2 cellular contexts compared by ENCODE assay signal in genomic region chr3:30683769-30684168, GRCh38.
TF ChIP-seq lines count a peak whose summit lies in the region.

No MANE protein-coding gene starts in this region.

TF ChIP-seq in SK-N-SH, 30 proteins besides CTCF, POLR2A, EP300 and RAD21 (continued from another document):
- TF ChIP-seq MAX (IDR thresholded peaks at IDR 0.05; ENCODE audit: low read depth): no peak
- TF ChIP-seq YY1 (IDR thresholded peaks at IDR 0.05; ENCODE audit: low read depth): no peak
- TF ChIP-seq MXI1 (IDR thresholded peaks at IDR 0.05; ENCODE audit: low read depth, low read length): no peak
- TF ChIP-seq SIN3A (IDR thresholded peaks at IDR 0.05; ENCODE audit: borderline replicate concordance, low read depth, low read length): no peak
- TF ChIP-seq ELF1 (IDR thresholded peaks at IDR 0.05): no peak
- TF ChIP-seq JUND (IDR thresholded peaks at IDR 0.05): no peak

TF ChIP-seq in SK-N-SH treated with all-trans-retinoic acid at 6 μM for 48 hours, 23 proteins besides CTCF, POLR2A, EP300 and RAD21 (continued from another document):
- TF ChIP-seq TSHZ2 (CRISPR knock-in tag; IDR thresholded peaks at IDR 0.05) (no peak), ZFP30 (CRISPR knock-in tag; IDR thresholded peaks at IDR 0.05) (no peak), TOX (CRISPR knock-in tag; IDR thresholded peaks at IDR 0.05; ENCODE audit: borderline replicate concordance) (no peak), ISL1 (CRISPR knock-in tag; IDR thresholded peaks at IDR 0.05) (no peak), ZNF8 (CRISPR knock-in tag; IDR thresholded peaks at IDR 0.05) (no peak), PPARA (CRISPR knock-in tag; IDR thresholded peaks at IDR 0.05; ENCODE audit: borderline replicate concordance) (no peak), GLIS3 (CRISPR knock-in tag; IDR thresholded peaks at IDR 0.05) (no peak), OSR1 (CRISPR knock-in tag; IDR thresholded peaks at IDR 0.05) (no peak), ARNTL (CRISPR knock-in tag; IDR thresholded peaks at IDR 0.05; ENCODE audit: borderline replicate concordance, low read depth) (no peak), ZNF70 (CRISPR knock-in tag; IDR thresholded peaks at IDR 0.05) (no peak), ZNF565 (CRISPR knock-in tag; conservative IDR thresholded peaks at IDR 0.05; ENCODE audit: low read depth) (no peak), CREB5 (CRISPR knock-in tag; IDR thresholded peaks at IDR 0.05; ENCODE audit: low read depth) (no peak), ZC3H10 (CRISPR knock-in tag; IDR thresholded peaks at IDR 0.05) (no peak), SNAI2 (CRISPR knock-in tag; IDR thresholded peaks at IDR 0.05) (no peak)
